Comparison of ENCODE assay signal across 2 cellular contexts in the genomic region with DNA sequence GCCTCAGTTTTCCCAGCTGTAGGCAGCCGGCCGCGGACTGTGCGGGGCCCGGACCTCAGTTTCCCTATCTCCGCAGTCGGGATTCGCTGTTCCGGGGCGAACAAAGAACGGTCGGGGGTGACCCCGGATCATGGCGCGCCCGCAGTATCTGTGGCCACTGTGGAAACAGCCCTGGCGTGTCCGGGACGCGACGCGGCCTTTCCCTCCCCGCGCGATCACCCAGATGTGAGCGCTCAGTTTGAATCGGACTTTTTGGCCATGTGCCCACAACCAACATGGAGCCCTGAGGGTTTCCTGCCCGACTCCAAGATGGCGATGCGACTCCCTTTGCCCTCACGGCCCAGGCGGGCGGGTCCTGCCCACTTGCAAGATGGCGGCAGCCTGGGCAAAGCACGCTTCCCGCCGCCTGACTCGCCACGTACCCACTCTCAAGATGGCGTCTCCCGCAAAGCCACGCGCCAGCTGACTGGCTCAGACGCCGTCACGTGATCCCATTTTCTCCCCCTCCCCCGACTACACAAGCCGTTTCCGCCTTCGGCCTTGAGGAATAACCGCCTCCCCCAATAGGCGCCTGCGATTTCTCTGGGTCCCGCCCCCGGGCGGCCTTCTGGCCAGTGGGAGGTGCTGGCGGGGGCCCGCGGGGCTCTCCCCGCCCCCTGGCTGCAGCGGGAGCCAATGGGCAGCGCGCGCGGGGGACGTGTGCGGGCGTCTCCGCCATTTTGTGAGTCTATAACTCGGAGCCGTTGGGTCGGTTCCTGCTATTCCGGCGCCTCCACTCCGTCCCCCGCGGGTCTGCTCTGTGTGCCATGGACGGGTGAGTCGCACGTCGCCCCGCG.
TF ChIP-seq lines count a peak whose summit lies in the region.

A gene (plus strand): TSS at position 761 of the 836 bp plus-strand sequence. CDS start 46 bp downstream, at position 807.

TF ChIP-seq in HCT116, 20 proteins besides CTCF, POLR2A, EP300 and RAD21 (continued from another document):
- TF ChIP-seq, protein P1, sequence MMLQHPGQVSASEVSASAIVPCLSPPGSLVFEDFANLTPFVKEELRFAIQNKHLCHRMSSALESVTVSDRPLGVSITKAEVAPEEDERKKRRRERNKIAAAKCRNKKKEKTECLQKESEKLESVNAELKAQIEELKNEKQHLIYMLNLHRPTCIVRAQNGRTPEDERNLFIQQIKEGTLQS (IDR thresholded peaks at IDR 0.05), result no peak
- TF ChIP-seq ZNF274 (IDR thresholded peaks at IDR 0.05; ENCODE audit: low read depth, low read length), result no peak
- peak; percentile 97 for TF ChIP-seq EGR1 (IDR thresholded peaks at IDR 0.05; ENCODE audit: low read depth)
- peak; percentile 43 for TF ChIP-seq TCF7L2 (IDR thresholded peaks at IDR 0.05; ENCODE audit: borderline replicate concordance, extremely low read depth, insufficient read depth, insufficient read length)

TF ChIP-seq in neural cell, 6 proteins besides CTCF, POLR2A, EP300 and RAD21 (continued from another document):
- TF ChIP-seq, protein P2, sequence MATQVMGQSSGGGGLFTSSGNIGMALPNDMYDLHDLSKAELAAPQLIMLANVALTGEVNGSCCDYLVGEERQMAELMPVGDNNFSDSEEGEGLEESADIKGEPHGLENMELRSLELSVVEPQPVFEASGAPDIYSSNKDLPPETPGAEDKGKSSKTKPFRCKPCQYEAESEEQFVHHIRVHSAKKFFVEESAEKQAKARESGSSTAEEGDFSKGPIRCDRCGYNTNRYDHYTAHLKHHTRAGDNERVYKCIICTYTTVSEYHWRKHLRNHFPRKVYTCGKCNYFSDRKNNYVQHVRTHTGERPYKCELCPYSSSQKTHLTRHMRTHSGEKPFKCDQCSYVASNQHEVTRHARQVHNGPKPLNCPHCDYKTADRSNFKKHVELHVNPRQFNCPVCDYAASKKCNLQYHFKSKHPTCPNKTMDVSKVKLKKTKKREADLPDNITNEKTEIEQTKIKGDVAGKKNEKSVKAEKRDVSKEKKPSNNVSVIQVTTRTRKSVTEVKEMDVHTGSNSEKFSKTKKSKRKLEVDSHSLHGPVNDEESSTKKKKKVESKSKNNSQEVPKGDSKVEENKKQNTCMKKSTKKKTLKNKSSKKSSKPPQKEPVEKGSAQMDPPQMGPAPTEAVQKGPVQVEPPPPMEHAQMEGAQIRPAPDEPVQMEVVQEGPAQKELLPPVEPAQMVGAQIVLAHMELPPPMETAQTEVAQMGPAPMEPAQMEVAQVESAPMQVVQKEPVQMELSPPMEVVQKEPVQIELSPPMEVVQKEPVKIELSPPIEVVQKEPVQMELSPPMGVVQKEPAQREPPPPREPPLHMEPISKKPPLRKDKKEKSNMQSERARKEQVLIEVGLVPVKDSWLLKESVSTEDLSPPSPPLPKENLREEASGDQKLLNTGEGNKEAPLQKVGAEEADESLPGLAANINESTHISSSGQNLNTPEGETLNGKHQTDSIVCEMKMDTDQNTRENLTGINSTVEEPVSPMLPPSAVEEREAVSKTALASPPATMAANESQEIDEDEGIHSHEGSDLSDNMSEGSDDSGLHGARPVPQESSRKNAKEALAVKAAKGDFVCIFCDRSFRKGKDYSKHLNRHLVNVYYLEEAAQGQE (IDR thresholded peaks at IDR 0.05; ENCODE audit: borderline replicate concordance), result peak; percentile 63
- TF ChIP-seq TAF1 (IDR thresholded peaks at IDR 0.05; ENCODE audit: low read depth), result peak; percentile 57
